ENCODE assay signal across 1 cellular context in genomic region chr9:69380811-69381210, GRCh38.
TF ChIP-seq lines count a peak whose summit lies in the region.

No MANE protein-coding gene starts in this region.

TF ChIP-seq in IMR-90, 13 proteins besides CTCF, POLR2A, EP300 and RAD21 (continued from another document):
- TF ChIP-seq USF2 (IDR thresholded peaks at IDR 0.05; ENCODE audit: low read depth, low read length) (no peak), SMC3 (IDR thresholded peaks at IDR 0.05; ENCODE audit: low read depth, low read length) (no peak), CEBPB (IDR thresholded peaks at IDR 0.05; ENCODE audit: low read depth, low read length) (no peak), MAZ (IDR thresholded peaks at IDR 0.05; ENCODE audit: borderline replicate concordance, low read depth, low read length) (no peak), FOS (IDR thresholded peaks at IDR 0.05; ENCODE audit: low read depth, low read length) (no peak), MXI1 (IDR thresholded peaks at IDR 0.05; ENCODE audit: borderline replicate concordance, low read depth, low read length) (no peak), CHD1 (IDR thresholded peaks at IDR 0.05; ENCODE audit: low read depth, low read length) (no peak)
